ENCODE assay signal across 26 cellular contexts in genomic region chr5:20656262-20656661, GRCh38.
"Had no signal": no experiment of that assay in that cellular context is flagged by ENCODE, and none has a peak within 500 bp of the region (broad histone marks: within the 10 kb centered on the region; RNA-seq: fewer than 3 reads in every experiment).

No MANE protein-coding gene starts in this region.

- H3K27ac ChIP-seq: brain microvascular endothelial cell, epithelial cell of prostate, esophagus squamous epithelium had no signal

- H3K4me1 ChIP-seq: esophagus squamous epithelium had no signal

- DNase-seq: activated CD4-positive, alpha-beta memory T cell treated with anti-CD3 and anti-CD28 coated beads for 36 hours; activated CD4-positive, alpha-beta T cell treated with anti-CD3 and anti-CD28 coated beads for 36 hours; activated CD4-positive, alpha-beta T cell treated with anti-CD3 and anti-CD28 coated beads, Interleukin-2, amount 10 ng/mL, durations not matched to agents 24 days and 14 days; activated CD4-positive, CD25-positive, alpha-beta regulatory T cell; activated CD4-positive, CD25-positive, alpha-beta regulatory T cell treated with anti-CD3 and anti-CD28 coated beads, Interleukin-2, amount 50 U/mL, for 72 hours; activated CD8-positive, alpha-beta memory T cell treated with anti-CD3 and anti-CD28 coated beads, Interleukin-2, amount 10 ng/mL, durations not matched to agents 7 days and 5 days; activated CD8-positive, alpha-beta memory T cell treated with anti-CD3 and anti-CD28 coated beads, Interleukin-2, amount 50 U/mL, for 4 hours; activated CD8-positive, alpha-beta T cell treated with anti-CD3 and anti-CD28 coated beads, Interleukin-2, amount 10 ng/mL, durations not matched to agents 7 days and 5 days; activated effector memory CD4-positive, alpha-beta T cell treated with anti-CD3 and anti-CD28 coated beads, Interleukin-2, amount 50 U/mL, for 16 hours; activated naive CD4-positive, alpha-beta T cell treated with anti-CD3 and anti-CD28 coated beads, Interleukin-2, amount 10 ng/mL, durations not matched to agents 7 days and 5 days; activated naive CD8-positive, alpha-beta T cell treated with anti-CD3 and anti-CD28 coated beads, Interleukin-2, amount 10 ng/mL, durations not matched to agents 7 days and 5 days; activated T-cell treated with anti-CD3 and anti-CD28 coated beads, Interleukin-2, amount 50 U/mL, for 1 hour; activated T-cell treated with anti-CD3 and anti-CD28 coated beads, Interleukin-2, amount 50 U/mL, for 48 hours; amniotic stem cell; anterior cingulate cortex; brain microvascular endothelial cell; caudate nucleus; cortex of kidney; dermis blood vessel endothelial cell; effector CD4-positive, alpha-beta T cell; effector memory CD8-positive, alpha-beta T cell; esophagus squamous epithelium; head of caudate nucleus; T-helper 2 cell had no signal

- H3K27me3 ChIP-seq: brain microvascular endothelial cell, esophagus squamous epithelium had no signal

- ATAC-seq: activated CD4-positive, alpha-beta T cell treated with anti-CD3 and anti-CD28 coated beads for 36 hours; activated CD8-positive, alpha-beta memory T cell treated with anti-CD3 and anti-CD28 coated beads, Interleukin-2, amount 10 ng/mL, durations not matched to agents 7 days and 5 days; activated CD8-positive, alpha-beta T cell treated with anti-CD3 and anti-CD28 coated beads, Interleukin-2, amount 10 ng/mL, durations not matched to agents 7 days and 5 days; activated naive CD4-positive, alpha-beta T cell treated with anti-CD3 and anti-CD28 coated beads, Interleukin-2, amount 50 U/mL, for 72 hours; effector memory CD8-positive, alpha-beta T cell had no signal
